Comparison of ENCODE assay signal across 23 cellular contexts in genomic region chr7:39016609-39017008, GRCh38. TPM values are rescaled to one million over a fixed set of nuclear protein-coding genes. Genes with fewer than 3 reads are reported as not detected.
DNase-seq lines count a peak whose midpoint lies in the region; ATAC-seq, FAIRE-seq and TF ChIP-seq lines count a peak whose summit lies in the region.
"Had no signal": no experiment of that assay in that cellular context is flagged by ENCODE, and none has a peak within 500 bp of the region (broad histone marks: within the 10 kb centered on the region; RNA-seq: fewer than 3 reads in every experiment).

No MANE protein-coding gene starts in this region.

- WGBS in hepatocyte (ENCODE audit: low lambda C conversion rate, missing lambda C conversion rate), result 70% methylated on average over 9 of the region's 9 CpGs
- 39% methylated on average over 9 of the region's 9 CpGs for WGBS in prostate gland

- H4K20me1 ChIP-seq in hepatocyte (ENCODE audit: insufficient read depth, poor library complexity, severe bottlenecking), result no peaks in the 10 kb centered on the region

- H3K4me2 ChIP-seq in hepatocyte, result peak overlapping the region; percentile 28
- H3K4me2 ChIP-seq: GM23338 had no signal

- H3K36me3 ChIP-seq in hepatocyte (replicated peaks; ENCODE audit: insufficient read depth, low read depth) (no peaks in the 10 kb centered on the region), prostate gland (no peaks in the 10 kb centered on the region)
- H3K36me3 ChIP-seq: adrenal gland had no signal

- no peak for FAIRE-seq in GM19239 (lab: Jason Lieb, UNC)

- ATAC-seq in GM19035 (IDR thresholded peaks at IDR 0.05; ENCODE audit: unreplicated experiment) (no peak), GM21825 (IDR thresholded peaks at IDR 0.05; ENCODE audit: unreplicated experiment) (no peak)
- ATAC-seq: left cardiac atrium had no signal

- TF ChIP-seq POLR2A in prostate gland (IDR thresholded peaks at IDR 0.05), result no peak

- H3K27ac ChIP-seq in hepatocyte (no peak overlapping the region), prostate gland (no peak overlapping the region)
- H3K27ac ChIP-seq: adrenal gland, parathyroid adenoma had no signal

- H3K4me1 ChIP-seq in hepatocyte (ENCODE audit: insufficient read depth) (no peaks in the 10 kb centered on the region), prostate gland (replicated peaks) (no peaks in the 10 kb centered on the region)
- H3K4me1 ChIP-seq: adrenal gland, parathyroid adenoma had no signal

- intact Hi-C loops in prostate gland (cut with DNase I), result no loop called here

- H3K27me3 ChIP-seq in hepatocyte, result no peaks in the 10 kb centered on the region
- no peaks in the 10 kb centered on the region for H3K27me3 ChIP-seq in prostate gland (replicated peaks; ENCODE audit: insufficient read depth)
- H3K27me3 ChIP-seq: adrenal gland had no signal

- DNase-seq in DMS53 treated with DMSO at 0.1 percent for 48 hours (lab: John Stamatoyannopoulos, UW; ENCODE audit: unreplicated experiment) (peak; percentile 92), NCI-H510A treated with DMSO at 0.1 percent for 48 hours (lab: John Stamatoyannopoulos, UW) (peak; percentile 25), hepatocyte (ENCODE audit: low spot score) (peak; percentile 59), prostate gland (ENCODE audit: low spot score) (peak; percentile 31), GM19239 (ENCODE audit: insufficient read length, low spot score) (no peak), NCI-H1092 treated with DMSO at 0.1 percent for 48 hours (lab: John Stamatoyannopoulos, UW) (no peak)
- DNase-seq: activated CD4-positive, CD25-positive, alpha-beta regulatory T cell treated with anti-CD3 and anti-CD28 coated beads, Interleukin-2, amount 50 U/mL, for 72 hours; activated effector memory CD4-positive, alpha-beta T cell treated with Interleukin-2 at 50 U/mL for 16 hours; adrenal gland; caudate nucleus; GDM1; hypothalamus; left cardiac atrium; NCI-H2171; SHP77; stimulated activated CD4-positive, alpha-beta T cell treated with anti-CD3 and anti-CD28 coated beads, Interleukin-4, amount 100 ng/mL, for 1 hour had no signal

- H3K4me3 ChIP-seq in hepatocyte (no peak overlapping the region), prostate gland (no peak overlapping the region)
- H3K4me3 ChIP-seq: adrenal gland, GM23338 had no signal

- H3K9me3 ChIP-seq in hepatocyte (ENCODE audit: low read depth) (no peaks in the 10 kb centered on the region), prostate gland (no peaks in the 10 kb centered on the region)
- H3K9me3 ChIP-seq: adrenal gland had no signal

- no peaks in the 10 kb centered on the region for H3K9me2 ChIP-seq in hepatocyte (replicated peaks; ENCODE audit: insufficient read depth)

- no peak overlapping the region for H2AFZ ChIP-seq in hepatocyte
- H2AFZ ChIP-seq: GM23338, parathyroid adenoma had no signal

- no peaks in the 10 kb centered on the region for H3K79me2 ChIP-seq in hepatocyte
- H3K79me2 ChIP-seq: parathyroid adenoma had no signal

- TF ChIP-seq CTCF in hepatocyte (IDR thresholded peaks at IDR 0.05; ENCODE audit: poor library complexity) (no peak), prostate gland (IDR thresholded peaks at IDR 0.05) (no peak)

RNA-seq across cellular contexts. Expression of gene POU6F2, which starts 38.9 kb away (rescaled TPM):
- 0.67 and 0.88 TPM in 2 replicates for total RNA-seq in hepatocyte
- polyA plus RNA-seq in hepatocyte, result 1.3 and 1.4 TPM in 2 replicates
- 1 to 10 TPM in 1 of 2 donors, not detected in 1; 2.4 TPM for total RNA-seq in prostate gland
- total RNA-seq: skeletal muscle tissue; subcutaneous adipose tissue; T-helper 2 cell treated with Interferon-gamma antibody and Interleukin-4, amounts not matched to agents 100 ng/mL and 5 ng/mL, for 36 hours had no signal

Comparison
In these comparisons a context has a peak if more than half of its experiments do, and no peak if none do; other contexts are left out.
1. DNase-seq: peak in DMS53 treated with DMSO at 0.1 percent for 48 hours (single experiment), NCI-H510A treated with DMSO at 0.1 percent for 48 hours (single experiment), hepatocyte (single experiment) and prostate gland (single experiment); none in GM19239 (single experiment) and NCI-H1092 treated with DMSO at 0.1 percent for 48 hours (single experiment).